8 cellular contexts compared by ENCODE assay signal in genomic region chr13:60484865-60485264, GRCh38.
"Had no signal": no experiment of that assay in that cellular context is flagged by ENCODE, and none has a peak within 500 bp of the region (broad histone marks: within the 10 kb centered on the region; RNA-seq: fewer than 3 reads in every experiment).

No MANE protein-coding gene starts in this region.

- H3K27ac ChIP-seq: GM23248, HL-60 had no signal

- H3K4me3 ChIP-seq: GM23248, HAP-1 had no signal

- H3K9ac ChIP-seq: GM23248 had no signal

- ATAC-seq: HCT116 had no signal

- H2AFZ ChIP-seq: GM23248 had no signal

- DNase-seq: GM23248, GOT3, H7, HFFc6, KG1 had no signal

- H3K4me1 ChIP-seq: HAP-1 had no signal
